Comparison of ENCODE assay signal across 8 cellular contexts in the genomic region with DNA sequence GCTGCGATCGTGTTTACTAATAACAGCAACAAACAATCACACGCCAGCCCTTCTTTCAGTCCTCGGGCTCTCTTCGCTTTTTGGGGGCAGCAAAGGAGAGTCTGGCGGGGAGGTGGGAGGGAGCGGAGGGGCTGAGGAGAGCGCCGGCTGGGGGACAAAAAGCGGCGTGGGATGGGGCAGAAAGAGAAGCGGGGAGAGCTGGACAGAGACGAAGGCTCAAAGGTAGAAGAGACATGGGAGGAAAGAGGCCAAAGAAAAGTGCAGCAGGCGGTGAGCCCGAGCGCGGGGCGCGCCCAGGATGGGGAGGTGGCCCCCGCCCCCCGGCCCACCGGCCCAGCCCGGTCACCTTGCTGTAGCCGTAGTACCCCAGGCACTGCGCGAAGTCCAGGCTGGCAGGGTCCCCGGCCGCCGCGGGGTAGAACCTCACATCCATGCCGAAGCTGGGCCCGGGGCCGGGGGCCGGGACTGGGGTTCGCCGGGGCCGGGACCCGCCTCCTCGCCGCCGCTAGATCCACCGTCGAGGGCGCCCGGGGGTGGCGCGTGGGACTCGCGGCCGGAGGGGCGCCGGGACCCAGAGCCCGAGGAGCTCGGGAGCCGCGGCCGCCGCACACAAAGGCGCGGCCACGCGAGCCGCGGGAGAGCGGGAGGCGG. TPM values are rescaled to one million over a fixed set of nuclear protein-coding genes. Genes with fewer than 3 reads are reported as not detected.
DNase-seq lines count a peak whose midpoint lies in the region; TF ChIP-seq lines count a peak whose summit lies in the region.

No MANE protein-coding gene starts in this region.

- peak overlapping the region; percentile 32 for H3K4me2 ChIP-seq in mesendoderm (ENCODE audit: low read length)

- H3K27me3 ChIP-seq in duodenal mucosa (ENCODE audit: control insufficient read depth in 1 of 2, insufficient read depth in 2 of 2, low read length in 2 of 2) (peaks cover 0 to 6% of the 10 kb centered on the region in 2 donors), mesendoderm (ENCODE audit: insufficient read depth, low read length, poor library complexity) (peaks cover 5% of the 10 kb centered on the region), tibial nerve (peaks cover 0 to 76% of the 10 kb centered on the region in 2 donors)

- peak overlapping the region; percentile 66 to 80 for H3K9ac ChIP-seq in duodenal mucosa (ENCODE audit: low read depth in 1 of 2, low read length in 2 of 2)
- H3K9ac ChIP-seq in mesendoderm (ENCODE audit: low read length): peak overlapping the region; percentile 42

- no peak for TF ChIP-seq POLR2A in tibial nerve (IDR thresholded peaks at IDR 0.05)

- no CpG with 5 or more reads among the region's 66 CpGs for WGBS in mesendoderm (ENCODE audit: extremely low coverage, insufficient coverage, low lambda C conversion rate)
- 2% methylated on average over 33 to 37 of the region's 66 CpGs for WGBS in tibial nerve, 2 donors

- H3K4me1 ChIP-seq in duodenal mucosa (ENCODE audit: control insufficient read depth in 1 of 2, insufficient read depth in 2 of 2, low read length in 2 of 2): peaks cover 0 to 23% of the 10 kb centered on the region in 2 donors
- peaks cover 2% of the 10 kb centered on the region for H3K4me1 ChIP-seq in mesendoderm (ENCODE audit: control insufficient read depth, low read depth, low read length)
- peaks cover 0 to 18% (median 12%) of the 10 kb centered on the region in 4 donors for H3K4me1 ChIP-seq in tibial nerve

- H2BK5ac ChIP-seq in mesendoderm (ENCODE audit: low read length): no peak overlapping the region

- peak overlapping the region; percentile 14 for H2BK15ac ChIP-seq in mesendoderm (replicated peaks; ENCODE audit: low read depth)

- H2BK120ac ChIP-seq in mesendoderm (ENCODE audit: low read depth, low read length): no peak overlapping the region

- H3K4me3 ChIP-seq in duodenal mucosa (ENCODE audit: low read depth in 1 of 2, low read length in 2 of 2) (peak overlapping the region; percentile 78 to 81), mesendoderm (ENCODE audit: low read length) (peak overlapping the region; percentile 53), tibial nerve (peak overlapping the region in 3 of 4 donors; percentile 7 to 45 (median 37))

- peak overlapping the region; percentile 51 for H3K18ac ChIP-seq in mesendoderm (ENCODE audit: low read length)

- H3K27ac ChIP-seq in duodenal mucosa (ENCODE audit: low read depth, low read length) (peak overlapping the region; percentile 68), mesendoderm (ENCODE audit: low read depth, low read length) (no peak overlapping the region), tibial nerve (peak overlapping the region in 1 of 4 donors; percentile 56)

- no peak overlapping the region for H4K5ac ChIP-seq in mesendoderm (ENCODE audit: low read length)

- H3K9me3 ChIP-seq in duodenal mucosa (ENCODE audit: control insufficient read depth in 1 of 2, low read length in 2 of 2) (no peaks in the 10 kb centered on the region), tibial nerve (no peaks in the 10 kb centered on the region)

- H3K4ac ChIP-seq in mesendoderm (ENCODE audit: low read depth, low read length): peak overlapping the region; percentile 18

- no peak overlapping the region for H3K23ac ChIP-seq in mesendoderm (ENCODE audit: low read length)

- no peaks in the 10 kb centered on the region for H3K79me2 ChIP-seq in mesendoderm (ENCODE audit: control insufficient read depth, insufficient read depth, low read length)

- H3K36me3 ChIP-seq in duodenal mucosa (ENCODE audit: control insufficient read depth in 1 of 2, insufficient read depth in 2 of 2, low read length in 2 of 2) (no peaks in the 10 kb centered on the region), mesendoderm (ENCODE audit: control insufficient read depth, insufficient read depth, low read length) (no peaks in the 10 kb centered on the region), tibial nerve (no peaks in the 10 kb centered on the region)

- no peak overlapping the region for H2AK5ac ChIP-seq in mesendoderm (ENCODE audit: low read length)

- H4K8ac ChIP-seq in mesendoderm (ENCODE audit: low read depth, low read length): peak overlapping the region; percentile 89

- TF ChIP-seq EP300 in tibial nerve (IDR thresholded peaks at IDR 0.05): no peak

- peak overlapping the region; percentile 77 for H3K56ac ChIP-seq in mesendoderm (ENCODE audit: low read length)

- DNase-seq in NCI-H2227 (lab: John Stamatoyannopoulos, UW; ENCODE audit: unreplicated experiment) (peak; percentile 39), NCI-H2227 treated with DMSO at 0.1 percent for 48 hours (lab: John Stamatoyannopoulos, UW) (no peak), mesendoderm (peak; percentile 68), tibial nerve (ENCODE audit: low spot score in 2 of 2) (no peak), hepatic stellate cell (ENCODE audit: low spot score) (no peak), T1000 (lab: John Stamatoyannopoulos, UW) (no peak), NCI-H1694 (lab: John Stamatoyannopoulos, UW) (no peak)

- TF ChIP-seq CTCF in tibial nerve (IDR thresholded peaks at IDR 0.05): no peak

- H3K79me1 ChIP-seq in mesendoderm (ENCODE audit: low read length): no peaks in the 10 kb centered on the region

RNA-seq across cellular contexts. Expression of a gene that starts 0.5 kb away (rescaled TPM):
- polyA plus RNA-seq in mesendoderm (2013, experiment 1 of 2): 3.6 TPM
- 3.6 TPM for polyA plus RNA-seq in mesendoderm (2013, experiment 2 of 2)
- total RNA-seq in tibial nerve: 1 to 10 TPM in 1 of 4 donors, not detected in 3; 1.7 TPM

Comparison
In these comparisons a context has a peak if more than half of its experiments do, and no peak if none do; other contexts are left out.
1. DNase-seq: peak in NCI-H2227 (single experiment) and mesendoderm (single experiment); none in NCI-H2227 treated with DMSO at 0.1 percent for 48 hours (single experiment), tibial nerve (0 of 2), hepatic stellate cell (single experiment), T1000 (single experiment) and NCI-H1694 (single experiment).
2. Peak in every context shown above with its lines, with median percentiles within 50 percentile points of each other: H3K4me3 ChIP-seq.